ENCODE assay signal across 16 cellular contexts in genomic region chr19:46472592-46472991, GRCh38. TPM values are rescaled to one million over a fixed set of nuclear protein-coding genes. Genes with fewer than 3 reads are reported as not detected.
DNase-seq lines count a peak whose midpoint lies in the region; ATAC-seq and TF ChIP-seq lines count a peak whose summit lies in the region.
"Had no signal": no experiment of that assay in that cellular context is flagged by ENCODE, and none has a peak within 500 bp of the region (broad histone marks: within the 10 kb centered on the region; RNA-seq: fewer than 3 reads in every experiment).

No MANE protein-coding gene starts in this region.

- H3K4me3 Mint-ChIP-seq in mesothelial cell of epicardium (peak overlapping the region; percentile 68), progenitor cell of endocrine pancreas (ENCODE audit: low read depth) (peak overlapping the region; percentile 75)

- H3K36me3 ChIP-seq in HEK293 (ENCODE audit: control insufficient read depth in 2 of 2, insufficient read depth in 1 of 2, low read length in 2 of 2) (peaks cover 0 to 17% of the 10 kb centered on the region in 2 experiments; a peak in 1 of 3 replicates), ascending aorta (no peaks in the 10 kb centered on the region)
- H3K36me3 ChIP-seq in effector memory CD4-positive, alpha-beta T cell (ENCODE audit: control insufficient read depth, insufficient read depth, low read length): no peaks in the 10 kb centered on the region

- H3K9me3 Mint-ChIP-seq in mesothelial cell of epicardium (no peaks in the 10 kb centered on the region), progenitor cell of endocrine pancreas (ENCODE audit: low read depth) (no peaks in the 10 kb centered on the region)

- no peaks in the 10 kb centered on the region; the same call in 1 of the 2 replicates for H3K4me1 ChIP-seq in HEK293 (ENCODE audit: control insufficient read depth, insufficient read depth, low read length)
- H3K4me1 ChIP-seq in ascending aorta: peaks cover 8 to 50% of the 10 kb centered on the region in 2 donors
- H3K4me1 ChIP-seq in effector memory CD4-positive, alpha-beta T cell (ENCODE audit: control insufficient read depth, insufficient read depth, low read length, poor library complexity, severe bottlenecking): peaks cover 4% of the 10 kb centered on the region

- no peaks in the 10 kb centered on the region for H3K9me3 ChIP-seq in HEK293 (ENCODE audit: control insufficient read depth, insufficient read depth, low read depth, low read length)
- no peaks in the 10 kb centered on the region for H3K9me3 ChIP-seq in ascending aorta
- no peaks in the 10 kb centered on the region for H3K9me3 ChIP-seq in effector memory CD4-positive, alpha-beta T cell (ENCODE audit: control insufficient read depth, low read length)

- H3K36me3 Mint-ChIP-seq in mesothelial cell of epicardium: peaks cover 14% of the 10 kb centered on the region
- peaks cover 12% of the 10 kb centered on the region for H3K36me3 Mint-ChIP-seq in progenitor cell of endocrine pancreas (ENCODE audit: insufficient read depth)

- H3K4me3 ChIP-seq in HEK293 (ENCODE audit: low read depth, low read length) (no peak overlapping the region), ascending aorta (no peak overlapping the region)
- H3K4me3 ChIP-seq in effector memory CD4-positive, alpha-beta T cell (ENCODE audit: insufficient read depth, low read depth, low read length, poor library complexity, severe bottlenecking): no peak overlapping the region
- H3K4me3 ChIP-seq: GM23248 had no signal

- CTCF ChIA-PET in HEK293 (lab: Yijun Ruan, JAX): interaction anchor here (0.8 to 1.3 kb wide), 2 partner anchors 12 to 70 kb away, joined by 3 to 4 read pairs; no protein-coding TSS in a partner anchor

- H3K27ac Mint-ChIP-seq in mesothelial cell of epicardium (no peak overlapping the region), progenitor cell of endocrine pancreas (no peak overlapping the region)

- H3K27ac ChIP-seq in HEK293 (ENCODE audit: extremely low read depth, low read depth, low read length) (no peak overlapping the region), ascending aorta (peak overlapping the region; percentile 94 to 96)
- no peak overlapping the region for H3K27ac ChIP-seq in effector memory CD4-positive, alpha-beta T cell (ENCODE audit: insufficient read depth, low read length, poor library complexity, severe bottlenecking)
- H3K27ac ChIP-seq: C4-2B, GM23248 had no signal

- H3K27me3 Mint-ChIP-seq in mesothelial cell of epicardium (ENCODE audit: low read depth) (no peaks in the 10 kb centered on the region), progenitor cell of endocrine pancreas (peaks cover 7% of the 10 kb centered on the region)

- intact Hi-C loops in ascending aorta (cut with DNase I): loop anchor here (2.0 to 5.0 kb wide), 2 partner anchors 24 to 60 kb away; partner anchors contain the start of gene CCDC8

- POLR2A ChIA-PET in HEK293 (lab: Yijun Ruan, JAX): interaction anchor here (0.6 to 2.0 kb wide), 2 partner anchors 59 to 147 kb away, joined by 3 to 5 read pairs; partner anchors contain the start of gene CCDC8

- DNase-seq in ascending aorta (ENCODE audit: low spot score in 2 of 2): no peak
- no peak for DNase-seq in mesothelial cell of epicardium (ENCODE audit: low spot score in 2 of 2, unreplicated experiment in 2 of 2)
- DNase-seq in progenitor cell of endocrine pancreas (ENCODE audit: low spot score, unreplicated experiment): no peak
- DNase-seq in NK-92 treated with Interleukin-12 subunit alpha and Interleukin-12 subunit beta, amount 100 ng/mL, for 24 hours (lab: John Stamatoyannopoulos, UW): no peak
- DNase-seq in effector memory CD4-positive, alpha-beta T cell: no peak
- no peak for DNase-seq in HPDE6-E6E7 (ENCODE audit: extremely low spot score)
- DNase-seq: DMS79 treated with DMSO at 0.1 percent for 48 hours, GM23248, HCEC 1CT, NCI-H187 treated with DMSO at 0.1 percent for 48 hours, PC-3, RPMI8226 had no signal

- H3K27me3 ChIP-seq in ascending aorta: no peaks in the 10 kb centered on the region
- peaks cover 6% of the 10 kb centered on the region for H3K27me3 ChIP-seq in effector memory CD4-positive, alpha-beta T cell (replicated peaks; ENCODE audit: control insufficient read depth, insufficient read depth, low read length, poor library complexity, severe bottlenecking)

- H3K4me1 Mint-ChIP-seq in mesothelial cell of epicardium (peaks cover 19% of the 10 kb centered on the region), progenitor cell of endocrine pancreas (ENCODE audit: low read depth) (peaks cover 9% of the 10 kb centered on the region)

- TF ChIP-seq CTCF in HEK293 (tag by site-specific recombination; IDR thresholded peaks at IDR 0.05) (no peak), ascending aorta (IDR thresholded peaks at IDR 0.05) (no peak), mesothelial cell of epicardium (IDR thresholded peaks at IDR 0.05; ENCODE audit: unreplicated experiment) (no peak), progenitor cell of endocrine pancreas (IDR thresholded peaks at IDR 0.05; ENCODE audit: unreplicated experiment) (no peak)

- ATAC-seq in GM19395 (IDR thresholded peaks at IDR 0.05; ENCODE audit: unreplicated experiment): no peak
- ATAC-seq: PC-3 had no signal

TF ChIP-seq in HEK293, 187 proteins besides CTCF, POLR2A, EP300 and RAD21:
- TF ChIP-seq SP7 (tag by site-specific recombination; IDR thresholded peaks at IDR 0.05) (0 out of 2 replicates have a peak, but pooled peaks have one; percentile 24), ZNF777 (tag by site-specific recombination; IDR thresholded peaks at IDR 0.05; ENCODE audit: borderline replicate concordance) (no peak)

RNA-seq across cellular contexts. Expression of gene PNMA8A, which starts 1.2 kb away (rescaled TPM):
- total RNA-seq in ascending aorta: 0.53 TPM
- 25.8 to 27.4 TPM (median 25.9 TPM) in 3 replicates for total RNA-seq in mesothelial cell of epicardium
- 27.5 and 28.1 TPM in 2 replicates for total RNA-seq in progenitor cell of endocrine pancreas
- total RNA-seq: PC-3 had no signal

RNA-seq across cellular contexts. Expression of gene PNMA8B, which starts 23.1 kb away (rescaled TPM):
- 15.8 TPM for total RNA-seq in ascending aorta
- total RNA-seq in mesothelial cell of epicardium: 3.0 to 3.2 TPM (median 3.1 TPM) in 3 replicates
- 1.8 and 2.1 TPM in 2 replicates for total RNA-seq in progenitor cell of endocrine pancreas
- total RNA-seq: PC-3 had no signal

RNA-seq across cellular contexts. Expression of gene PNMA8C, which starts 43.9 kb away (rescaled TPM):
- total RNA-seq in ascending aorta: 0.53 TPM
- 0.49 to 0.79 TPM (median 0.73 TPM) in 3 replicates for total RNA-seq in mesothelial cell of epicardium
- 0.19 and 0.36 TPM in 2 replicates for total RNA-seq in progenitor cell of endocrine pancreas
- total RNA-seq: A673, GM23248, PC-3 had no signal

RNA-seq across cellular contexts. Expression of gene CCDC8, which starts 59.2 kb away (rescaled TPM):
- total RNA-seq in ascending aorta (10.0 TPM), mesothelial cell of epicardium (50.3 to 51.7 TPM (median 50.7 TPM) in 3 replicates), progenitor cell of endocrine pancreas (31.6 and 33.8 TPM in 2 replicates)
- total RNA-seq: PC-3 had no signal

Comparison
In these comparisons a context has a peak if more than half of its experiments do, and no peak if none do; other contexts are left out.
1. H3K27ac ChIP-seq: peak in ascending aorta (2 of 2); none in HEK293 (single experiment) and effector memory CD4-positive, alpha-beta T cell (single experiment).
2. RNA of gene PNMA8A, which starts 1.2 kb away (total RNA-seq): 27.5 to 28.1 TPM in progenitor cell of endocrine pancreas and 25.8 to 27.4 TPM in mesothelial cell of epicardium; 0.53 TPM in ascending aorta (single experiment); every median in the first group is over 10 times any median in the second.